In genomic region chr22:41621099-41621910, GRCh38 we compare ENCODE assay signal across 8 cellular contexts. TPM values are rescaled to one million over a fixed set of nuclear protein-coding genes. Genes with fewer than 3 reads are reported as not detected.
DNase-seq lines count a peak whose midpoint lies in the region; ATAC-seq and TF ChIP-seq lines count a peak whose summit lies in the region.

Gene XRCC6 (plus strand): TSS chr22:41621295. CDS start chr22:41622005, 710 bp downstream.

- H3K27ac ChIP-seq in temporal lobe (ENCODE audit: low read depth, low read length), result peak within 1 kb of the TSS; percentile 91

- peaks cover 38% of the 10 kb centered on the region for H3K4me1 Mint-ChIP-seq in activated naive CD4-positive, alpha-beta T cell treated with anti-CD3 and anti-CD28 coated beads, Interleukin-2, amount 50 U/mL, for 24 hours

- H3K27ac Mint-ChIP-seq in activated naive CD4-positive, alpha-beta T cell treated with anti-CD3 and anti-CD28 coated beads, Interleukin-2, amount 50 U/mL, for 24 hours, result peak within 1 kb of the TSS; percentile 100

- H3K27me3 Mint-ChIP-seq in activated naive CD4-positive, alpha-beta T cell treated with anti-CD3 and anti-CD28 coated beads, Interleukin-2, amount 50 U/mL, for 24 hours, result no peaks in the 10 kb centered on the region

- H3K9me3 Mint-ChIP-seq in activated naive CD4-positive, alpha-beta T cell treated with anti-CD3 and anti-CD28 coated beads, Interleukin-2, amount 50 U/mL, for 24 hours, result no peaks in the 10 kb centered on the region

- peaks cover 20% of the 10 kb centered on the region for H3K36me3 Mint-ChIP-seq in activated naive CD4-positive, alpha-beta T cell treated with anti-CD3 and anti-CD28 coated beads, Interleukin-2, amount 50 U/mL, for 24 hours

- peak within 1 kb of the TSS; percentile 100 for H3K4me3 Mint-ChIP-seq in activated naive CD4-positive, alpha-beta T cell treated with anti-CD3 and anti-CD28 coated beads, Interleukin-2, amount 50 U/mL, for 24 hours

- DNase-seq in GM04504 (ENCODE audit: low read depth) (peak; percentile 99), NCI-H1092 (lab: John Stamatoyannopoulos, UW) (peak; percentile 99), globus pallidus (ENCODE audit: low spot score) (peak; percentile 100), occipital lobe (lab: John Stamatoyannopoulos, UW) (peak; percentile 98)

- ATAC-seq in HG02571 (IDR thresholded peaks at IDR 0.05; ENCODE audit: unreplicated experiment) (peak; percentile 83), SK-N-SH treated with all-trans-retinoic acid at 6 μM for 48 hours (peak; percentile 87)

TF ChIP-seq in SK-N-SH treated with all-trans-retinoic acid at 6 μM for 48 hours, 23 proteins besides CTCF, POLR2A, EP300 and RAD21:
- TF ChIP-seq ZNF8 (CRISPR knock-in tag; IDR thresholded peaks at IDR 0.05) (no peak), TCF4 (CRISPR knock-in tag; IDR thresholded peaks at IDR 0.05; ENCODE audit: borderline replicate concordance) (no peak), CREB5 (CRISPR knock-in tag; IDR thresholded peaks at IDR 0.05; ENCODE audit: low read depth) (no peak), GLIS3 (CRISPR knock-in tag; IDR thresholded peaks at IDR 0.05) (no peak), ARNTL (CRISPR knock-in tag; IDR thresholded peaks at IDR 0.05; ENCODE audit: borderline replicate concordance, low read depth) (no peak), ZFP3 (CRISPR knock-in tag; IDR thresholded peaks at IDR 0.05) (no peak), TOX (CRISPR knock-in tag; IDR thresholded peaks at IDR 0.05; ENCODE audit: borderline replicate concordance) (no peak), POU6F1 (CRISPR knock-in tag; IDR thresholded peaks at IDR 0.05; ENCODE audit: borderline replicate concordance, low read depth) (no peak), OSR1 (CRISPR knock-in tag; IDR thresholded peaks at IDR 0.05) (no peak), ISL1 (CRISPR knock-in tag; IDR thresholded peaks at IDR 0.05) (no peak), CSDC2 (CRISPR knock-in tag; IDR thresholded peaks at IDR 0.05) (no peak), PPARA (CRISPR knock-in tag; IDR thresholded peaks at IDR 0.05; ENCODE audit: borderline replicate concordance) (no peak), CSRNP3 (CRISPR knock-in tag; IDR thresholded peaks at IDR 0.05) (no peak), BACH2 (CRISPR knock-in tag; IDR thresholded peaks at IDR 0.05; ENCODE audit: borderline replicate concordance) (no peak), ESRRG (CRISPR knock-in tag; IDR thresholded peaks at IDR 0.05) (no peak), ZC3H10 (CRISPR knock-in tag; IDR thresholded peaks at IDR 0.05) (no peak)
TF ChIP-seq in SK-N-SH treated with all-trans-retinoic acid at 6 μM for 48 hours: peak in this region for 0.

RNA-seq across cellular contexts. Expression of gene XRCC6, which starts in this region (rescaled TPM):
- total RNA-seq in occipital lobe, result 208 TPM
- total RNA-seq in temporal lobe, result 191 TPM

Comparison
In these comparisons a context has a peak if more than half of its experiments do, and no peak if none do; other contexts are left out.
1. Peak in every context shown above with its lines: DNase-seq, ATAC-seq and H3K27ac ChIP-seq.